In the genomic region with DNA sequence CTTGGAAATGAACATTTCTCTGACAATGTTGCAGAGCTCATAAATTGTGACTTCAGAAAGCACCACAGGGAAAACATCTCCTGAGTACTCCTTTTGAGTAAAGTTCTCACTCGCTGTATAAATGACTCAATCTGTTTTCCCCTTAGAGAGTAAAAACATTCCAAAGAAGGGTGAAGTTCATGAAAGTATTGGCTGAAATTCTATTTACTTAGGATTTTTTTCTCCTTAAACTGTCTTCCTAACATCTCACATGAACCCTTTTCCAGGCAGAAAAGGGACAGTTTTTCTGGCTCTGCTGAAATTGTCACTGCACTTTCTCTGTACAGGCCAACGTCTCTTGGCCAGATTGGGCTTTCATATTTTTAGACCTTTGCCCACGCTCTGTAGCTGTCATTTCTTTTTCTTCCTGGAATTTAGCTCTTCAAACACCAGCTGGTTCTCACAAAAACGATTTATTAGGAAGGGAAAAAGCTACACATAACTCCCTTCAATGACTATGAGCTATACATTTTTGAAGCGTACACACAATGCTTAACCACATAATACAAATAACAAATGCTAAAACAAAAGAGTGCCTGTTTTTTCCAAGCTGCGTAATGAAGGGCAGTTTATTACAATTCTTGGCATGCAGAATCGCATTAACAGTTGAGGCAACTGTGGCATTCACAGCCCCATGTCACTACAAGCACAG, we compare ENCODE assay signal across 1 cellular context.
TF ChIP-seq lines count a peak whose summit lies in the region.

No MANE protein-coding gene starts in this region.

TF ChIP-seq in GM23338, 12 proteins besides CTCF, POLR2A, EP300 and RAD21:
- TF ChIP-seq ZNF462 (CRISPR knock-in tag; IDR thresholded peaks at IDR 0.05) (no peak), ZNF114 (CRISPR knock-in tag; IDR thresholded peaks at IDR 0.05) (no peak), POLR2AphosphoS5 (IDR thresholded peaks at IDR 0.05; ENCODE audit: low read depth) (no peak), STAT1 (IDR thresholded peaks at IDR 0.05; ENCODE audit: unreplicated experiment) (no peak), CREB1 (CRISPR knock-in tag; IDR thresholded peaks at IDR 0.05; ENCODE audit: low read depth) (no peak), JUNB (IDR thresholded peaks at IDR 0.05; ENCODE audit: unreplicated experiment) (no peak), EZH2 (IDR thresholded peaks at IDR 0.05; ENCODE audit: low read depth, unreplicated experiment) (no peak)
- TF ChIP-seq, protein P1, sequence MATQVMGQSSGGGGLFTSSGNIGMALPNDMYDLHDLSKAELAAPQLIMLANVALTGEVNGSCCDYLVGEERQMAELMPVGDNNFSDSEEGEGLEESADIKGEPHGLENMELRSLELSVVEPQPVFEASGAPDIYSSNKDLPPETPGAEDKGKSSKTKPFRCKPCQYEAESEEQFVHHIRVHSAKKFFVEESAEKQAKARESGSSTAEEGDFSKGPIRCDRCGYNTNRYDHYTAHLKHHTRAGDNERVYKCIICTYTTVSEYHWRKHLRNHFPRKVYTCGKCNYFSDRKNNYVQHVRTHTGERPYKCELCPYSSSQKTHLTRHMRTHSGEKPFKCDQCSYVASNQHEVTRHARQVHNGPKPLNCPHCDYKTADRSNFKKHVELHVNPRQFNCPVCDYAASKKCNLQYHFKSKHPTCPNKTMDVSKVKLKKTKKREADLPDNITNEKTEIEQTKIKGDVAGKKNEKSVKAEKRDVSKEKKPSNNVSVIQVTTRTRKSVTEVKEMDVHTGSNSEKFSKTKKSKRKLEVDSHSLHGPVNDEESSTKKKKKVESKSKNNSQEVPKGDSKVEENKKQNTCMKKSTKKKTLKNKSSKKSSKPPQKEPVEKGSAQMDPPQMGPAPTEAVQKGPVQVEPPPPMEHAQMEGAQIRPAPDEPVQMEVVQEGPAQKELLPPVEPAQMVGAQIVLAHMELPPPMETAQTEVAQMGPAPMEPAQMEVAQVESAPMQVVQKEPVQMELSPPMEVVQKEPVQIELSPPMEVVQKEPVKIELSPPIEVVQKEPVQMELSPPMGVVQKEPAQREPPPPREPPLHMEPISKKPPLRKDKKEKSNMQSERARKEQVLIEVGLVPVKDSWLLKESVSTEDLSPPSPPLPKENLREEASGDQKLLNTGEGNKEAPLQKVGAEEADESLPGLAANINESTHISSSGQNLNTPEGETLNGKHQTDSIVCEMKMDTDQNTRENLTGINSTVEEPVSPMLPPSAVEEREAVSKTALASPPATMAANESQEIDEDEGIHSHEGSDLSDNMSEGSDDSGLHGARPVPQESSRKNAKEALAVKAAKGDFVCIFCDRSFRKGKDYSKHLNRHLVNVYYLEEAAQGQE (IDR thresholded peaks at IDR 0.05; ENCODE audit: unreplicated experiment) = no peak
- TF ChIP-seq, protein P2, sequence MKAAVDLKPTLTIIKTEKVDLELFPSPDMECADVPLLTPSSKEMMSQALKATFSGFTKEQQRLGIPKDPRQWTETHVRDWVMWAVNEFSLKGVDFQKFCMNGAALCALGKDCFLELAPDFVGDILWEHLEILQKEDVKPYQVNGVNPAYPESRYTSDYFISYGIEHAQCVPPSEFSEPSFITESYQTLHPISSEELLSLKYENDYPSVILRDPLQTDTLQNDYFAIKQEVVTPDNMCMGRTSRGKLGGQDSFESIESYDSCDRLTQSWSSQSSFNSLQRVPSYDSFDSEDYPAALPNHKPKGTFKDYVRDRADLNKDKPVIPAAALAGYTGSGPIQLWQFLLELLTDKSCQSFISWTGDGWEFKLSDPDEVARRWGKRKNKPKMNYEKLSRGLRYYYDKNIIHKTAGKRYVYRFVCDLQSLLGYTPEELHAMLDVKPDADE (IDR thresholded peaks at IDR 0.05) = no peak
